Comparison of ENCODE assay signal across 14 cellular contexts in genomic region chr20:58073945-58074920, GRCh38.
A peak's percentile ranks its signal among the peaks of the same experiment; 100 is the strongest.
DNase-seq lines count a peak whose midpoint lies in the region; ATAC-seq, FAIRE-seq and TF ChIP-seq lines count a peak whose summit lies in the region.
"Had no signal": no experiment of that assay in that cellular context is flagged by ENCODE, and none has a peak within 500 bp of the region (broad histone marks: within the 10 kb centered on the region; RNA-seq: fewer than 3 reads in every experiment).

No MANE protein-coding gene starts in this region.

- H3K4me3 Mint-ChIP-seq in T-helper 17 cell: no peak overlapping the region
- H3K4me3 Mint-ChIP-seq: activated CD4-positive, alpha-beta memory T cell treated with anti-CD3 and anti-CD28 coated beads, Interleukin-2, amount 10 ng/mL, durations not matched to agents 7 days and 5 days; CD4-positive, CD25-positive, alpha-beta regulatory T cell had no signal

- H3K36me3 ChIP-seq in mesodermal cell (ENCODE audit: control insufficient read depth, insufficient read depth, low read length): no peaks in the 10 kb centered on the region

- 83 to 95% methylated on average over 4 to 10 of the region's 11 CpGs for WGBS in mesodermal cell (ENCODE audit: insufficient coverage in 2 of 2), 2 experiments

- peak overlapping the region; percentile 72 for H3K27ac ChIP-seq in mesodermal cell (ENCODE audit: low read depth, low read length, severe bottlenecking)
- H3K27ac ChIP-seq: hepatocyte had no signal

- TF ChIP-seq CTCF in choroid plexus epithelial cell (conservative IDR thresholded peaks at IDR 0.05; ENCODE audit: low read depth, low read length): no peak

- H3K4me1 ChIP-seq in mesodermal cell (ENCODE audit: control insufficient read depth, insufficient read depth, low read length, poor library complexity, severe bottlenecking): peaks cover 11% of the 10 kb centered on the region

- no peak overlapping the region for H3K27ac Mint-ChIP-seq in T-helper 17 cell
- H3K27ac Mint-ChIP-seq in activated naive CD4-positive, alpha-beta T cell treated with anti-CD3 and anti-CD28 coated beads, Interleukin-2, amount 50 U/mL, for 72 hours: no peak overlapping the region
- H3K27ac Mint-ChIP-seq: activated CD4-positive, alpha-beta memory T cell treated with anti-CD3 and anti-CD28 coated beads, Interleukin-2, amount 10 ng/mL, durations not matched to agents 7 days and 5 days had no signal

- ATAC-seq in HG03469 (IDR thresholded peaks at IDR 0.05; ENCODE audit: unreplicated experiment) (no peak), T-helper 17 cell (no peak), GM18909 (IDR thresholded peaks at IDR 0.05; ENCODE audit: poor library complexity, unreplicated experiment) (no peak)
- no peak for ATAC-seq in activated naive CD4-positive, alpha-beta T cell treated with anti-CD3 and anti-CD28 coated beads, Interleukin-2, amount 50 U/mL, for 72 hours

- H3K4me3 ChIP-seq in choroid plexus epithelial cell (ENCODE audit: low read depth, low read length) (no peak overlapping the region), mesodermal cell (ENCODE audit: extremely low read depth, insufficient read depth, low read length, poor library complexity, severe bottlenecking) (no peak overlapping the region)
- H3K4me3 ChIP-seq: hepatocyte had no signal

- H3K9me3 Mint-ChIP-seq in activated naive CD4-positive, alpha-beta T cell treated with anti-CD3 and anti-CD28 coated beads, Interleukin-2, amount 50 U/mL, for 72 hours: no peaks in the 10 kb centered on the region
- H3K9me3 Mint-ChIP-seq: activated CD4-positive, alpha-beta memory T cell treated with anti-CD3 and anti-CD28 coated beads, Interleukin-2, amount 10 ng/mL, durations not matched to agents 7 days and 5 days; CD4-positive, CD25-positive, alpha-beta regulatory T cell had no signal

- peaks cover 64% of the 10 kb centered on the region for H3K27me3 Mint-ChIP-seq in T-helper 17 cell
- H3K27me3 Mint-ChIP-seq: CD4-positive, CD25-positive, alpha-beta regulatory T cell had no signal

- no peaks in the 10 kb centered on the region for H3K36me3 Mint-ChIP-seq in T-helper 17 cell (ENCODE audit: low read depth)
- H3K36me3 Mint-ChIP-seq in activated naive CD4-positive, alpha-beta T cell treated with anti-CD3 and anti-CD28 coated beads, Interleukin-2, amount 50 U/mL, for 72 hours: no peaks in the 10 kb centered on the region
- H3K36me3 Mint-ChIP-seq: CD4-positive, CD25-positive, alpha-beta regulatory T cell had no signal

- DNase-seq in AG08396 (ENCODE audit: low spot score): peak; percentile 26
- no peak for DNase-seq in HTR-8/SVneo (ENCODE audit: insufficient read length, low spot score)
- peak; percentile 37 for DNase-seq in choroid plexus epithelial cell (ENCODE audit: low read depth)
- DNase-seq in T-helper 17 cell: no peak
- DNase-seq in activated naive CD4-positive, alpha-beta T cell treated with anti-CD3 and anti-CD28 coated beads, Interleukin-2, amount 50 U/mL, for 72 hours (ENCODE audit: low spot score in 2 of 2): no peak
- DNase-seq: activated CD4-positive, alpha-beta memory T cell treated with anti-CD3 and anti-CD28 coated beads, Interleukin-2, amount 10 ng/mL, durations not matched to agents 7 days and 5 days; CD4-positive, CD25-positive, alpha-beta regulatory T cell; effector memory CD4-positive, alpha-beta T cell; stimulated activated CD4-positive, alpha-beta T cell treated with anti-CD3 and anti-CD28 coated beads, Interleukin-2, amount 100 ng/mL, for 24 hours; stimulated activated naive CD4-positive, alpha-beta T cell had no signal

- peak; percentile 83 for FAIRE-seq in HTR-8/SVneo (lab: Jason Lieb, UNC)

- H3K9me3 ChIP-seq in mesodermal cell (ENCODE audit: control insufficient read depth, low read length): peaks cover 4% of the 10 kb centered on the region
- H3K9me3 ChIP-seq in T-helper 17 cell (ENCODE audit: control insufficient read depth, low read length, poor library complexity, severe bottlenecking): no peaks in the 10 kb centered on the region

- peaks cover 3% of the 10 kb centered on the region for H3K4me1 Mint-ChIP-seq in T-helper 17 cell
- H3K4me1 Mint-ChIP-seq: CD4-positive, CD25-positive, alpha-beta regulatory T cell had no signal

Comparison
In these comparisons a context has a peak if more than half of its experiments do, and no peak if none do; other contexts are left out.
1. DNase-seq: peak in AG08396 (single experiment) and choroid plexus epithelial cell (single experiment); none in HTR-8/SVneo (single experiment), T-helper 17 cell (0 of 3) and activated naive CD4-positive, alpha-beta T cell treated with anti-CD3 and anti-CD28 coated beads, Interleukin-2, amount 50 U/mL, for 72 hours (0 of 2).